Comparison of ENCODE assay signal across 12 cellular contexts in the genomic region with DNA sequence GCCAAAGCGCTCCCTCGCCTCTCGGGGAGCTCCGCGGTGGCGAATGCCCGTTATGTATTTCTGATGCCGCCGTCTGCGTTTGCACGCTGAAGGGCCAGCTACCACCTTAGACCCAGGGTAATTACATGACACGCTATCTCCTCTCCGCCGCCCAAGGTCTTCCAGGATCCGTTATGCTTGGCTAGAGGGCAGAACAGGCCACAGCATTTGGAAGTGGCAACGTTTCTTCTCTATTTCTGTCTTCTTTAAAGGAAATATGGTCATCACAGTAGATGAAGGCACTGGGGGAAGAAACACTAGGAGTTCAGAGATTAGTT. TPM values are rescaled to one million over a fixed set of nuclear protein-coding genes. Genes with fewer than 3 reads are reported as not detected.
DNase-seq lines count a peak whose midpoint lies in the region; ATAC-seq and TF ChIP-seq lines count a peak whose summit lies in the region.
"Had no signal": no experiment of that assay in that cellular context is flagged by ENCODE, and none has a peak within 500 bp of the region (broad histone marks: within the 10 kb centered on the region; RNA-seq: fewer than 3 reads in every experiment).

No MANE protein-coding gene starts in this region.

- H3K9me3 ChIP-seq in HUES6 (ENCODE audit: control insufficient read depth, insufficient read depth, low read depth, low read length) (no peaks in the 10 kb centered on the region), ectodermal cell (ENCODE audit: control insufficient read depth, low read length) (no peaks in the 10 kb centered on the region), neuron (ENCODE audit: low read length) (no peaks in the 10 kb centered on the region)
- H3K9me3 ChIP-seq: neutrophil had no signal

- H3K36me3 ChIP-seq in HUES6 (ENCODE audit: control insufficient read depth, insufficient read depth, low read length) (no peaks in the 10 kb centered on the region), ectodermal cell (ENCODE audit: control insufficient read depth, insufficient read depth, low read length) (no peaks in the 10 kb centered on the region), neuron (ENCODE audit: insufficient read depth, low read length) (no peaks in the 10 kb centered on the region)
- H3K36me3 ChIP-seq: neutrophil had no signal

- ATAC-seq in GM18505 (IDR thresholded peaks at IDR 0.05; ENCODE audit: unreplicated experiment) = peak; percentile 30
- ATAC-seq in GM18861 (IDR thresholded peaks at IDR 0.05; ENCODE audit: unreplicated experiment) = no peak
- ATAC-seq: Panc1 had no signal

- no peak overlapping the region for H3K9ac ChIP-seq in HUES6 (ENCODE audit: low read length)

- peaks cover 3% of the 10 kb centered on the region for H3K4me1 ChIP-seq in HUES6 (ENCODE audit: control insufficient read depth, insufficient read depth, low read length)
- H3K4me1 ChIP-seq in ectodermal cell (ENCODE audit: control insufficient read depth, insufficient read depth, low read length) = no peaks in the 10 kb centered on the region
- peaks cover 22% of the 10 kb centered on the region for H3K4me1 ChIP-seq in neuron (ENCODE audit: insufficient read depth, low read length)

- TF ChIP-seq POLR2A in GM18505 (IDR thresholded peaks at IDR 0.05; ENCODE audit: borderline replicate concordance, extremely low read depth, insufficient read depth, insufficient read length) = no peak

- DNase-seq in NCI-H510A (lab: John Stamatoyannopoulos, UW) = no peak
- no peak for DNase-seq in middle frontal gyrus (ENCODE audit: extremely low spot score, low spot score)
- DNase-seq: activated T-cell treated with anti-CD3 and anti-CD28 coated beads, Interleukin-2, amount 50 U/mL, for 4 hours; central memory CD4-positive, alpha-beta T cell; NCI-H2107 had no signal

- peak overlapping the region; percentile 82 for H3K4me3 ChIP-seq in HUES6 (ENCODE audit: low read depth, low read length)
- peak overlapping the region; percentile 59 for H3K4me3 ChIP-seq in ectodermal cell (ENCODE audit: insufficient read depth, low read depth, low read length)
- peak overlapping the region; percentile 62 for H3K4me3 ChIP-seq in neuron (ENCODE audit: low read length)

- peak overlapping the region; percentile 99 for H2AFZ ChIP-seq in neuron (ENCODE audit: low read depth, low read length)

- H3K27ac ChIP-seq in HUES6 (ENCODE audit: low read depth, low read length) (no peak overlapping the region), ectodermal cell (ENCODE audit: insufficient read depth, low read depth, low read length, poor library complexity, severe bottlenecking) (no peak overlapping the region)
- H3K27ac ChIP-seq: neutrophil had no signal

- WGBS in ectodermal cell, 2 experiments = 1% methylated on average over 16 of the region's 16 CpGs

- H3K27me3 ChIP-seq in HUES6 (ENCODE audit: control insufficient read depth, insufficient read depth, low read length) (peaks cover 81% of the 10 kb centered on the region), ectodermal cell (ENCODE audit: control insufficient read depth, insufficient read depth, low read length, poor library complexity, severe bottlenecking) (peaks cover 63% of the 10 kb centered on the region), neuron (ENCODE audit: insufficient read depth, low read length) (no peaks in the 10 kb centered on the region)

RNA-seq across cellular contexts. Expression of gene MDGA2, which starts 0.9 kb away (rescaled TPM):
- 0.89 TPM for polyA plus RNA-seq in ectodermal cell (2013, experiment 1 of 4)
- 0.50 TPM for polyA plus RNA-seq in ectodermal cell (2013, experiment 2 of 4)
- polyA plus RNA-seq in ectodermal cell (2013, experiment 3 of 4) = 0.32 TPM
- 0.65 TPM for polyA plus RNA-seq in ectodermal cell (2013, experiment 4 of 4)
